In the genomic region with DNA sequence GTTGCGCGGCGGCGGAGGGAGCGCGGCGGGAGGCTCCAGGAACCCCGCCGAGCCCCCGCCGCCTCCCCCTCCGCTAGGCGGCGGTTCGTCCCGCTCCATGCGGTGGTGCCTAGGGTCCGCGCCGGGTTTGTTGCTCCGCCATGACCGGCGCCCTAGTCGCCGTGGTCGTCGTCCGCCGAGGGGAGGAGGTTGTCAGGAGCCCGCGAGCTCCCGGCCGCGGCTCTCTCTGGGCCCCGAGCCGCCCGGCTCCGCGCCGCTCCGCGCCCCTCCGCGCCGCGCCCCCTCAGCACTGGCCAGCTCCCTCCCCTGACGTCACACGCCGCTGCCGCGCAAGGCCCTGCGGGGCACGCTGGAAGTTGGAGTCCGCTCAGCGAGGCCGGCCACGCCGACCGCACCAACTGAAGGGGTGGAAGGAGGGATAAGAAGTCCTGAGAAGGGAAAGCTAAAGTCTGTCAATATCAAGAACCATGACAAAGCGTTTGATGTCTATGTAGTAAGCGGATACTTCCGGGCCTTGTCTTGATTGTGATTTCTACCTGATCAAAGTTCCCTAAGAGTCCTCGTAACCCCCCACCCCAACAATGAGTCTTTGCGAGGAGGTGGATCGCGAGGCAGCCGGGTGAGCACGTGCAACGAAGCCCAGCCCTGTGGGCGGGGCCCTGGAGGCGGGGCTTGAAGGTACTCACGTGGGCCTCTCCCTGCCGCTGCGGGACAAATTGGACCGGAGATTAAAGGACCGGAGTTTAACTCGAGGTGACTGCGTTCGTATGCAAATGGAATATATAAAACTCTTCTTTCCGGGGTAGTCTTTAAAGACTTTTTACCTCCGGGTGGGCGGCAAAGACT, we compare ENCODE assay signal across 1 cellular context.
TF ChIP-seq lines count a peak whose summit lies in the region.

A gene (minus strand): TSS at position 291 of the 846 bp plus-strand sequence.

TF ChIP-seq in K562, 482 proteins besides CTCF, POLR2A, EP300 and RAD21 (continued from another document and continues in another):
- TF ChIP-seq, protein P1, sequence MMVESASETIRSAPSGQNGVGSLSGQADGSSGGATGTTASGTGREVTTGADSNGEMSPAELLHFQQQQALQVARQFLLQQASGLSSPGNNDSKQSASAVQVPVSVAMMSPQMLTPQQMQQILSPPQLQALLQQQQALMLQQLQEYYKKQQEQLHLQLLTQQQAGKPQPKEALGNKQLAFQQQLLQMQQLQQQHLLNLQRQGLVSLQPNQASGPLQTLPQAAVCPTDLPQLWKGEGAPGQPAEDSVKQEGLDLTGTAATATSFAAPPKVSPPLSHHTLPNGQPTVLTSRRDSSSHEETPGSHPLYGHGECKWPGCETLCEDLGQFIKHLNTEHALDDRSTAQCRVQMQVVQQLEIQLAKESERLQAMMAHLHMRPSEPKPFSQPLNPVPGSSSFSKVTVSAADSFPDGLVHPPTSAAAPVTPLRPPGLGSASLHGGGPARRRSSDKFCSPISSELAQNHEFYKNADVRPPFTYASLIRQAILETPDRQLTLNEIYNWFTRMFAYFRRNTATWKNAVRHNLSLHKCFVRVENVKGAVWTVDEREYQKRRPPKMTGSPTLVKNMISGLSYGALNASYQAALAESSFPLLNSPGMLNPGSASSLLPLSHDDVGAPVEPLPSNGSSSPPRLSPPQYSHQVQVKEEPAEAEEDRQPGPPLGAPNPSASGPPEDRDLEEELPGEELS (CRISPR knock-in tag; IDR thresholded peaks at IDR 0.05; ENCODE audit: borderline replicate concordance), result no peak
- TF ChIP-seq HOXB6 (CRISPR knock-in tag; IDR thresholded peaks at IDR 0.05; ENCODE audit: borderline replicate concordance) (no peak), ZNF224 (CRISPR knock-in tag; IDR thresholded peaks at IDR 0.05) (no peak), ZBTB17 (CRISPR knock-in tag; IDR thresholded peaks at IDR 0.05) (0 out of 2 replicates have a peak, but pooled peaks have one; percentile 32), SRSF1 (IDR thresholded peaks at IDR 0.05; ENCODE audit: low read depth, low read length) (no peak), ZBTB1 (CRISPR knock-in tag; IDR thresholded peaks at IDR 0.05; ENCODE audit: borderline replicate concordance, low read depth) (peak; percentile 82), MBD2 (IDR thresholded peaks at IDR 0.05; ENCODE audit: borderline replicate concordance, low read depth) (peak; percentile 98), FOXJ2 (tag; IDR thresholded peaks at IDR 0.05) (0 out of 2 replicates have a peak, but pooled peaks have one; percentile 10), ZNF695 (CRISPR knock-in tag; IDR thresholded peaks at IDR 0.05) (no peak), DACH1 (IDR thresholded peaks at IDR 0.05; ENCODE audit: partially characterized antibody) (no peak), BDP1 (IDR thresholded peaks at IDR 0.05; ENCODE audit: insufficient read depth, insufficient read length) (no peak), ZNF354B (CRISPR knock-in tag; IDR thresholded peaks at IDR 0.05) (no peak), ESRRB (CRISPR knock-in tag; IDR thresholded peaks at IDR 0.05; ENCODE audit: borderline replicate concordance) (no peak), RBBP5 (IDR thresholded peaks at IDR 0.05; ENCODE audit: borderline replicate concordance, insufficient read depth, low read length, poor library complexity, severe bottlenecking) (peak; percentile 97), ZNF507 (tag; conservative IDR thresholded peaks at IDR 0.05) (no peak), MAFG (tag; conservative IDR thresholded peaks at IDR 0.05) (no peak), GATA2 (CRISPR knock-in tag; IDR thresholded peaks at IDR 0.05) (no peak), THRAP3 (IDR thresholded peaks at IDR 0.05; ENCODE audit: borderline replicate concordance) (no peak), RB1 (IDR thresholded peaks at IDR 0.05; ENCODE audit: low read depth) (peak; percentile 77), SOX6 (IDR thresholded peaks at IDR 0.05) (no peak), ZNF584 (CRISPR knock-in tag; IDR thresholded peaks at IDR 0.05; ENCODE audit: low read depth) (peak; percentile 56; the same call in 1 of the 2 replicates), KLF10 (CRISPR knock-in tag; IDR thresholded peaks at IDR 0.05) (no peak), TARDBP (IDR thresholded peaks at IDR 0.05) (peak; percentile 66; the same call in 1 of the 2 replicates), KLF6 (CRISPR knock-in tag; IDR thresholded peaks at IDR 0.05; ENCODE audit: borderline replicate concordance) (no peak)
- TF ChIP-seq, protein P2, sequence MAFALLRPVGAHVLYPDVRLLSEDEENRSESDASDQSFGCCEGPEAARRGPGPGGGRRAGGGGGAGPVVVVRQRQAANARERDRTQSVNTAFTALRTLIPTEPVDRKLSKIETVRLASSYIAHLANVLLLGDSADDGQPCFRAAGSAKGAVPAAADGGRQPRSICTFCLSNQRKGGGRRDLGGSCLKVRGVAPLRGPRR (CRISPR knock-in tag; IDR thresholded peaks at IDR 0.05), result no peak
- TF ChIP-seq, protein P3, sequence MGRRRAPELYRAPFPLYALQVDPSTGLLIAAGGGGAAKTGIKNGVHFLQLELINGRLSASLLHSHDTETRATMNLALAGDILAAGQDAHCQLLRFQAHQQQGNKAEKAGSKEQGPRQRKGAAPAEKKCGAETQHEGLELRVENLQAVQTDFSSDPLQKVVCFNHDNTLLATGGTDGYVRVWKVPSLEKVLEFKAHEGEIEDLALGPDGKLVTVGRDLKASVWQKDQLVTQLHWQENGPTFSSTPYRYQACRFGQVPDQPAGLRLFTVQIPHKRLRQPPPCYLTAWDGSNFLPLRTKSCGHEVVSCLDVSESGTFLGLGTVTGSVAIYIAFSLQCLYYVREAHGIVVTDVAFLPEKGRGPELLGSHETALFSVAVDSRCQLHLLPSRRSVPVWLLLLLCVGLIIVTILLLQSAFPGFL (CRISPR knock-in tag; IDR thresholded peaks at IDR 0.05), result no peak
- TF ChIP-seq, protein P4, sequence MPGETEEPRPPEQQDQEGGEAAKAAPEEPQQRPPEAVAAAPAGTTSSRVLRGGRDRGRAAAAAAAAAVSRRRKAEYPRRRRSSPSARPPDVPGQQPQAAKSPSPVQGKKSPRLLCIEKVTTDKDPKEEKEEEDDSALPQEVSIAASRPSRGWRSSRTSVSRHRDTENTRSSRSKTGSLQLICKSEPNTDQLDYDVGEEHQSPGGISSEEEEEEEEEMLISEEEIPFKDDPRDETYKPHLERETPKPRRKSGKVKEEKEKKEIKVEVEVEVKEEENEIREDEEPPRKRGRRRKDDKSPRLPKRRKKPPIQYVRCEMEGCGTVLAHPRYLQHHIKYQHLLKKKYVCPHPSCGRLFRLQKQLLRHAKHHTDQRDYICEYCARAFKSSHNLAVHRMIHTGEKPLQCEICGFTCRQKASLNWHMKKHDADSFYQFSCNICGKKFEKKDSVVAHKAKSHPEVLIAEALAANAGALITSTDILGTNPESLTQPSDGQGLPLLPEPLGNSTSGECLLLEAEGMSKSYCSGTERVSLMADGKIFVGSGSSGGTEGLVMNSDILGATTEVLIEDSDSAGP (CRISPR knock-in tag; IDR thresholded peaks at IDR 0.05), result no peak
- TF ChIP-seq, protein P5, sequence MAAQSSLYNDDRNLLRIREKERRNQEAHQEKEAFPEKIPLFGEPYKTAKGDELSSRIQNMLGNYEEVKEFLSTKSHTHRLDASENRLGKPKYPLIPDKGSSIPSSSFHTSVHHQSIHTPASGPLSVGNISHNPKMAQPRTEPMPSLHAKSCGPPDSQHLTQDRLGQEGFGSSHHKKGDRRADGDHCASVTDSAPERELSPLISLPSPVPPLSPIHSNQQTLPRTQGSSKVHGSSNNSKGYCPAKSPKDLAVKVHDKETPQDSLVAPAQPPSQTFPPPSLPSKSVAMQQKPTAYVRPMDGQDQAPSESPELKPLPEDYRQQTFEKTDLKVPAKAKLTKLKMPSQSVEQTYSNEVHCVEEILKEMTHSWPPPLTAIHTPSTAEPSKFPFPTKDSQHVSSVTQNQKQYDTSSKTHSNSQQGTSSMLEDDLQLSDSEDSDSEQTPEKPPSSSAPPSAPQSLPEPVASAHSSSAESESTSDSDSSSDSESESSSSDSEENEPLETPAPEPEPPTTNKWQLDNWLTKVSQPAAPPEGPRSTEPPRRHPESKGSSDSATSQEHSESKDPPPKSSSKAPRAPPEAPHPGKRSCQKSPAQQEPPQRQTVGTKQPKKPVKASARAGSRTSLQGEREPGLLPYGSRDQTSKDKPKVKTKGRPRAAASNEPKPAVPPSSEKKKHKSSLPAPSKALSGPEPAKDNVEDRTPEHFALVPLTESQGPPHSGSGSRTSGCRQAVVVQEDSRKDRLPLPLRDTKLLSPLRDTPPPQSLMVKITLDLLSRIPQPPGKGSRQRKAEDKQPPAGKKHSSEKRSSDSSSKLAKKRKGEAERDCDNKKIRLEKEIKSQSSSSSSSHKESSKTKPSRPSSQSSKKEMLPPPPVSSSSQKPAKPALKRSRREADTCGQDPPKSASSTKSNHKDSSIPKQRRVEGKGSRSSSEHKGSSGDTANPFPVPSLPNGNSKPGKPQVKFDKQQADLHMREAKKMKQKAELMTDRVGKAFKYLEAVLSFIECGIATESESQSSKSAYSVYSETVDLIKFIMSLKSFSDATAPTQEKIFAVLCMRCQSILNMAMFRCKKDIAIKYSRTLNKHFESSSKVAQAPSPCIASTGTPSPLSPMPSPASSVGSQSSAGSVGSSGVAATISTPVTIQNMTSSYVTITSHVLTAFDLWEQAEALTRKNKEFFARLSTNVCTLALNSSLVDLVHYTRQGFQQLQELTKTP (IDR thresholded peaks at IDR 0.05; ENCODE audit: low read depth in 1 of 2, partially characterized antibody in 2 of 2), result peak; percentile 42 to 88
- TF ChIP-seq, protein P6, sequence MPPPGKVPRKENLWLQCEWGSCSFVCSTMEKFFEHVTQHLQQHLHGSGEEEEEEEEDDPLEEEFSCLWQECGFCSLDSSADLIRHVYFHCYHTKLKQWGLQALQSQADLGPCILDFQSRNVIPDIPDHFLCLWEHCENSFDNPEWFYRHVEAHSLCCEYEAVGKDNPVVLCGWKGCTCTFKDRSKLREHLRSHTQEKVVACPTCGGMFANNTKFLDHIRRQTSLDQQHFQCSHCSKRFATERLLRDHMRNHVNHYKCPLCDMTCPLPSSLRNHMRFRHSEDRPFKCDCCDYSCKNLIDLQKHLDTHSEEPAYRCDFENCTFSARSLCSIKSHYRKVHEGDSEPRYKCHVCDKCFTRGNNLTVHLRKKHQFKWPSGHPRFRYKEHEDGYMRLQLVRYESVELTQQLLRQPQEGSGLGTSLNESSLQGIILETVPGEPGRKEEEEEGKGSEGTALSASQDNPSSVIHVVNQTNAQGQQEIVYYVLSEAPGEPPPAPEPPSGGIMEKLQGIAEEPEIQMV (tag; conservative IDR thresholded peaks at IDR 0.05; ENCODE audit: low read depth), result no peak
- TF ChIP-seq, protein P7, sequence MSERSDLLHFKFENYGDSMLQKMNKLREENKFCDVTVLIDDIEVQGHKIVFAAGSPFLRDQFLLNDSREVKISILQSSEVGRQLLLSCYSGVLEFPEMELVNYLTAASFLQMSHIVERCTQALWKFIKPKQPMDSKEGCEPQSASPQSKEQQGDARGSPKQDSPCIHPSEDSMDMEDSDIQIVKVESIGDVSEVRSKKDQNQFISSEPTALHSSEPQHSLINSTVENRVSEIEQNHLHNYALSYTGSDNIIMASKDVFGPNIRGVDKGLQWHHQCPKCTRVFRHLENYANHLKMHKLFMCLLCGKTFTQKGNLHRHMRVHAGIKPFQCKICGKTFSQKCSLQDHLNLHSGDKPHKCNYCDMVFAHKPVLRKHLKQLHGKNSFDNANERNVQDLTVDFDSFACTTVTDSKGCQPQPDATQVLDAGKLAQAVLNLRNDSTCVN (CRISPR knock-in tag; IDR thresholded peaks at IDR 0.05), result no peak
- TF ChIP-seq, protein P8, sequence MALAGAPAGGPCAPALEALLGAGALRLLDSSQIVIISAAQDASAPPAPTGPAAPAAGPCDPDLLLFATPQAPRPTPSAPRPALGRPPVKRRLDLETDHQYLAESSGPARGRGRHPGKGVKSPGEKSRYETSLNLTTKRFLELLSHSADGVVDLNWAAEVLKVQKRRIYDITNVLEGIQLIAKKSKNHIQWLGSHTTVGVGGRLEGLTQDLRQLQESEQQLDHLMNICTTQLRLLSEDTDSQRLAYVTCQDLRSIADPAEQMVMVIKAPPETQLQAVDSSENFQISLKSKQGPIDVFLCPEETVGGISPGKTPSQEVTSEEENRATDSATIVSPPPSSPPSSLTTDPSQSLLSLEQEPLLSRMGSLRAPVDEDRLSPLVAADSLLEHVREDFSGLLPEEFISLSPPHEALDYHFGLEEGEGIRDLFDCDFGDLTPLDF (CRISPR knock-in tag; IDR thresholded peaks at IDR 0.05), result no peak; the same call in 1 of the 2 replicates
